13 cellular contexts compared by ENCODE assay signal in the genomic region with DNA sequence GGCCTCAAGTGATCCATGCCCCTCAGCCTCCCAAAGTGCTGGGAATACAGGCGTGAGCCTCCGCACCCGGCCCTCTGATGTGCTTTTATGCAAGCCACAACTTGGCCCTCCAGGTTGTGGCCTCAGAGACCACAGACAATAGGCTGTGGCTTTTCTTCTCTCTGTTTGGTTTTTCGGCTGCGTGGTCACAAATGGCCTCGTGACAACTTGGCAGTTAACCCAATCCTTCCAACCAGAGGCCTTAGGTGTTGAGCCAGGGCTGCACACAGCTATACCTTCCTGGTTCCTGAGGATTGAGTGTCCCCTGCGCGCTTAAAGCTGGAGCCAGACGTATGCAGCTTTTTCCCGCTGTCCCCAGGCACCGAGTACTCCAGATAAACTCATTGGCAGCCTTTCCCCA. TPM values are rescaled to one million over a fixed set of nuclear protein-coding genes. Genes with fewer than 3 reads are reported as not detected.
A peak's percentile ranks its signal among the peaks of the same experiment; 100 is the strongest.
DNase-seq lines count a peak whose midpoint lies in the region; ATAC-seq and TF ChIP-seq lines count a peak whose summit lies in the region.
"Had no signal": no experiment of that assay in that cellular context is flagged by ENCODE, and none has a peak within 500 bp of the region (broad histone marks: within the 10 kb centered on the region; RNA-seq: fewer than 3 reads in every experiment).

No MANE protein-coding gene starts in this region.

- H3K79me2 ChIP-seq in GM23338 (replicated peaks; ENCODE audit: insufficient read depth): no peaks in the 10 kb centered on the region

- no peaks in the 10 kb centered on the region; the same call in 1 of the 2 replicates for H3K9me2 ChIP-seq in GM23338 (ENCODE audit: insufficient read depth)

- peaks cover 4% of the 10 kb centered on the region for H3K27me3 Mint-ChIP-seq in GM23338 (ENCODE audit: insufficient read depth, low read depth, poor library complexity)
- no peaks in the 10 kb centered on the region for H3K27me3 Mint-ChIP-seq in activated B cell treated with CpG ODN at 0.5 μM for 24 hours

- H3K36me3 Mint-ChIP-seq in GM23338 (ENCODE audit: low read depth): no peaks in the 10 kb centered on the region
- no peaks in the 10 kb centered on the region for H3K36me3 Mint-ChIP-seq in activated B cell treated with CpG ODN at 0.5 μM for 24 hours (ENCODE audit: low read depth)
- H3K36me3 Mint-ChIP-seq: CD8-positive, alpha-beta memory T cell; naive B cell had no signal

- no peak overlapping the region for H3K4me2 ChIP-seq in GM23338

- no peaks in the 10 kb centered on the region for H3F3A ChIP-seq in GM23338 (replicated peaks; ENCODE audit: low read depth)

- no peak overlapping the region for H3K4me3 ChIP-seq in GM23338
- H3K4me3 ChIP-seq: uterus had no signal

- intact Hi-C loops in activated B cell treated with CpG ODN at 0.5 μM for 24 hours (cut with micrococcal nuclease): loop anchor here (1.0 kb wide), 1 partner anchor 12 kb away; no protein-coding TSS in a partner anchor

- H2AFZ ChIP-seq in GM23338: peak overlapping the region; percentile 47; the same call in 1 of the 2 replicates

- CTCF ChIA-PET in activated B cell treated with CpG ODN at 0.5 μM for 24 hours (lab: Charles Lee): no interaction called here

- H3K36me3 ChIP-seq in GM23338 (ENCODE audit: insufficient read depth): no peaks in the 10 kb centered on the region
- H3K36me3 ChIP-seq: uterus had no signal

- no peak overlapping the region for H3K27ac ChIP-seq in GM23338 (ENCODE audit: low read depth)
- H3K27ac ChIP-seq: uterus had no signal

- TF ChIP-seq CTCF in GM23338 (conservative IDR thresholded peaks at IDR 0.05; ENCODE audit: low read depth in 2 of 2) (no peak), activated B cell treated with CpG ODN at 0.5 μM for 24 hours (IDR thresholded peaks at IDR 0.05) (no peak)

- H3K4me3 Mint-ChIP-seq in GM23338 (no peak overlapping the region), activated B cell treated with CpG ODN at 0.5 μM for 24 hours (peak overlapping the region; percentile 41)
- H3K4me3 Mint-ChIP-seq: CD8-positive, alpha-beta memory T cell had no signal

- DNase-seq in ELF-1 (ENCODE audit: low read depth, low spot score): peak; percentile 34
- no peak for DNase-seq in GM23338 (ENCODE audit: low spot score)
- DNase-seq in activated B cell treated with CpG ODN at 0.5 μM for 24 hours: no peak
- DNase-seq in mesenteric fat pad (ENCODE audit: low spot score): peak; percentile 71
- DNase-seq in effector CD8-positive, alpha-beta T cell (lab: John Stamatoyannopoulos, UW): no peak
- DNase-seq in activated CD4-positive, alpha-beta T cell treated with anti-CD3 and anti-CD28 coated beads for 48 hours: no peak
- DNase-seq: CD8-positive, alpha-beta memory T cell; naive B cell; NCI-H2107; uterus had no signal

- no peaks in the 10 kb centered on the region for H3K4me1 ChIP-seq in GM23338 (ENCODE audit: insufficient read depth)
- H3K4me1 ChIP-seq: uterus had no signal

- H4K20me1 ChIP-seq in GM23338 (replicated peaks; ENCODE audit: insufficient read depth): no peaks in the 10 kb centered on the region

- ATAC-seq in GM23338: no peak
- ATAC-seq in activated B cell treated with CpG ODN at 0.5 μM for 24 hours (ENCODE audit: low read depth): peak; percentile 49
- ATAC-seq in GM19463 (IDR thresholded peaks at IDR 0.05; ENCODE audit: unreplicated experiment): no peak
- no peak for ATAC-seq in GM18870 (IDR thresholded peaks at IDR 0.05; ENCODE audit: unreplicated experiment)

- peaks cover 6% of the 10 kb centered on the region for H3K4me1 Mint-ChIP-seq in GM23338
- peaks cover 22% of the 10 kb centered on the region for H3K4me1 Mint-ChIP-seq in activated B cell treated with CpG ODN at 0.5 μM for 24 hours
- H3K4me1 Mint-ChIP-seq: CD8-positive, alpha-beta memory T cell had no signal

- H3K27me3 ChIP-seq in GM23338 (ENCODE audit: insufficient read depth): no peaks in the 10 kb centered on the region
- H3K27me3 ChIP-seq: uterus had no signal

- no peaks in the 10 kb centered on the region; the same call in 2 of the 3 replicates for H3K9me3 Mint-ChIP-seq in GM23338
- H3K9me3 Mint-ChIP-seq in activated B cell treated with CpG ODN at 0.5 μM for 24 hours: no peaks in the 10 kb centered on the region
- H3K9me3 Mint-ChIP-seq: CD8-positive, alpha-beta memory T cell had no signal

- H3K27ac Mint-ChIP-seq in GM23338 (no peak overlapping the region), activated B cell treated with CpG ODN at 0.5 μM for 24 hours (peak overlapping the region; percentile 22)
- H3K27ac Mint-ChIP-seq: CD8-positive, alpha-beta memory T cell had no signal

- POLR2A ChIA-PET in activated B cell treated with CpG ODN at 0.5 μM for 24 hours (lab: Charles Lee): interaction anchor here (0.7 kb wide), 2 partner anchors 11 to 53 kb away, joined by 4 to 5 read pairs; no protein-coding TSS in a partner anchor

TF ChIP-seq in GM23338, 12 proteins besides CTCF, POLR2A, EP300 and RAD21 (continues in another document):
- TF ChIP-seq, protein P1, sequence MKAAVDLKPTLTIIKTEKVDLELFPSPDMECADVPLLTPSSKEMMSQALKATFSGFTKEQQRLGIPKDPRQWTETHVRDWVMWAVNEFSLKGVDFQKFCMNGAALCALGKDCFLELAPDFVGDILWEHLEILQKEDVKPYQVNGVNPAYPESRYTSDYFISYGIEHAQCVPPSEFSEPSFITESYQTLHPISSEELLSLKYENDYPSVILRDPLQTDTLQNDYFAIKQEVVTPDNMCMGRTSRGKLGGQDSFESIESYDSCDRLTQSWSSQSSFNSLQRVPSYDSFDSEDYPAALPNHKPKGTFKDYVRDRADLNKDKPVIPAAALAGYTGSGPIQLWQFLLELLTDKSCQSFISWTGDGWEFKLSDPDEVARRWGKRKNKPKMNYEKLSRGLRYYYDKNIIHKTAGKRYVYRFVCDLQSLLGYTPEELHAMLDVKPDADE (IDR thresholded peaks at IDR 0.05): no peak
- TF ChIP-seq POLR2AphosphoS5 (IDR thresholded peaks at IDR 0.05; ENCODE audit: low read depth) (no peak), ZNF331 (CRISPR knock-in tag; IDR thresholded peaks at IDR 0.05; ENCODE audit: low read depth) (no peak), NANOG (IDR thresholded peaks at IDR 0.05; ENCODE audit: borderline replicate concordance) (no peak), EZH2phosphoT487 (IDR thresholded peaks at IDR 0.05; ENCODE audit: unreplicated experiment) (no peak), EZH2 (IDR thresholded peaks at IDR 0.05; ENCODE audit: low read depth, unreplicated experiment) (no peak), REST (IDR thresholded peaks at IDR 0.05; ENCODE audit: unreplicated experiment) (no peak)

RNA-seq across cellular contexts. Expression of gene TGM3, which starts 6.3 kb away (rescaled TPM):
- total RNA-seq in GM23338 (2014; rRNA removed; shearing (Covaris generic)): 0.08 TPM in 1 of 2 replicates, not detected in the other
- polyA plus RNA-seq in GM23338 (2016; fragmentation: Nextera tagmentation; extraction: Ambion mirVana): 0.08 TPM in 1 of 2 replicates, not detected in the other
- total RNA-seq in activated B cell treated with CpG ODN at 0.5 μM for 24 hours (not detected in 2 replicates), mesenteric fat pad (not detected)
- total RNA-seq: CD8-positive, alpha-beta memory T cell; HT1080 had no signal
- polyA plus RNA-seq: CD8-positive, alpha-beta memory T cell had no signal

Comparison
In these comparisons a context has a peak if more than half of its experiments do, and no peak if none do; other contexts are left out.
1. DNase-seq: peak in ELF-1 (single experiment) and mesenteric fat pad (single experiment); none in GM23338 (single experiment), activated B cell treated with CpG ODN at 0.5 μM for 24 hours (single experiment), effector CD8-positive, alpha-beta T cell (single experiment) and activated CD4-positive, alpha-beta T cell treated with anti-CD3 and anti-CD28 coated beads for 48 hours (single experiment).